In the genomic region with DNA sequence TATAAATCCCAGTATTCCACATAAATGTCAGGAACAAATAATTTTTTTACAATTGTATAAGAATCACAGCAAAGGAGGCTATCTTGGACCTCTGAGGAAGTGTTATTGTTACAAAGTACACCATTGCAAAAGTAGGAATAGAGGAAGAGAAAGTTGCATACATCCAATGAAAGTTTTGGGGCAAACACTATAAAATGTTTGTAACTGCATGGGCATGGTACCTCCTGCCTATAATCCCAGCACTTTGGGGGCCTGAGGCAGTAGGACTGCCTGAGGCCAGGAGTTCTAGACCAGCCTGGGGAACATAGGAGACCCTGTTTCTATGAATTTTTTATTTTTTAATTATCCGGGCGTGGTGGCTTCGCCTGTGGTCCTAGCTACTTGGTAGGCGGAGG, we compare ENCODE assay signal across 1 cellular context.
TF ChIP-seq lines count a peak whose summit lies in the region.

No MANE protein-coding gene starts in this region.

TF ChIP-seq in H1, 55 proteins besides CTCF, POLR2A, EP300 and RAD21:
- TF ChIP-seq EGR1 (IDR thresholded peaks at IDR 0.05; ENCODE audit: borderline replicate concordance, low read depth, low read length) (no peak), BRCA1 (IDR thresholded peaks at IDR 0.05; ENCODE audit: low read depth, low read length) (no peak), GTF2F1 (IDR thresholded peaks at IDR 0.05; ENCODE audit: borderline replicate concordance, low read depth, low read length) (no peak), RNF2 (IDR thresholded peaks at IDR 0.05; ENCODE audit: borderline replicate concordance, low read depth, low read length, missing control alignments, poor library complexity, severe bottlenecking) (no peak), SP4 (IDR thresholded peaks at IDR 0.05; ENCODE audit: low read length) (no peak), CREB1 (IDR thresholded peaks at IDR 0.05) (no peak), SIX5 (IDR thresholded peaks at IDR 0.05; ENCODE audit: low read depth, low read length) (no peak), CHD2 (IDR thresholded peaks at IDR 0.05; ENCODE audit: low read length) (no peak), SP2 (IDR thresholded peaks at IDR 0.05; ENCODE audit: low read length) (no peak), GABPA (IDR thresholded peaks at IDR 0.05; ENCODE audit: borderline replicate concordance, insufficient read depth, low read length) (no peak), RFX5 (IDR thresholded peaks at IDR 0.05; ENCODE audit: borderline replicate concordance, low read depth, low read length) (no peak), PHF8 (conservative IDR thresholded peaks at IDR 0.05; ENCODE audit: low read depth, low read length) (no peak)
